ENCODE assay signal across 12 cellular contexts in genomic region chr1:206955476-206956312, GRCh38. TPM values are rescaled to one million over a fixed set of nuclear protein-coding genes. Genes with fewer than 3 reads are reported as not detected.
DNase-seq lines count a peak whose midpoint lies in the region; ATAC-seq and TF ChIP-seq lines count a peak whose summit lies in the region.
"Had no signal": no experiment of that assay in that cellular context is flagged by ENCODE, and none has a peak within 500 bp of the region (broad histone marks: within the 10 kb centered on the region; RNA-seq: fewer than 3 reads in every experiment).

No MANE protein-coding gene starts in this region.

- peaks cover 12% of the 10 kb centered on the region for H3K4me1 ChIP-seq in colonic mucosa

- CTCF ChIA-PET in activated naive CD4-positive, alpha-beta T cell treated with anti-CD3 and anti-CD28 coated beads for 36 hours (lab: Charles Lee): interaction anchor here (1.0 kb wide), 1 partner anchor 544 kb away, joined by 3 read pairs; no protein-coding TSS in a partner anchor

- peaks cover 13% of the 10 kb centered on the region for H3K4me1 Mint-ChIP-seq in activated naive CD4-positive, alpha-beta T cell treated with anti-CD3 and anti-CD28 coated beads for 36 hours (ENCODE audit: low read depth)
- peaks cover 24 to 41% of the 10 kb centered on the region in 2 donors for H3K4me1 Mint-ChIP-seq in stimulated activated naive B cell treated with anti-CD40 and anti-IgM and Interleukin-4, amounts not matched to agents 10 μg/mL and 1 μg/mL and 100 μg/mL, for 72 hours
- H3K4me1 Mint-ChIP-seq: activated naive CD4-positive, alpha-beta T cell treated with anti-CD3 and anti-CD28 coated beads, Interleukin-2, amount 50 U/mL, for 24 hours had no signal

- no peaks in the 10 kb centered on the region for H3K36me3 Mint-ChIP-seq in activated naive CD4-positive, alpha-beta T cell treated with anti-CD3 and anti-CD28 coated beads for 36 hours (ENCODE audit: low read depth)
- H3K36me3 Mint-ChIP-seq in stimulated activated naive B cell treated with anti-CD40 and anti-IgM and Interleukin-4, amounts not matched to agents 10 μg/mL and 1 μg/mL and 100 μg/mL, for 72 hours: no peaks in the 10 kb centered on the region
- H3K36me3 Mint-ChIP-seq: activated naive CD4-positive, alpha-beta T cell treated with anti-CD3 and anti-CD28 coated beads, Interleukin-2, amount 50 U/mL, for 24 hours had no signal

- peak overlapping the region; percentile 96 for H3K27ac ChIP-seq in colonic mucosa
- H3K27ac ChIP-seq: neutrophil had no signal

- H3K4me3 Mint-ChIP-seq in activated naive CD4-positive, alpha-beta T cell treated with anti-CD3 and anti-CD28 coated beads for 36 hours: no peak overlapping the region
- peak overlapping the region in 1 of 2 donors; percentile 5 for H3K4me3 Mint-ChIP-seq in stimulated activated naive B cell treated with anti-CD40 and anti-IgM and Interleukin-4, amounts not matched to agents 10 μg/mL and 1 μg/mL and 100 μg/mL, for 72 hours
- H3K4me3 Mint-ChIP-seq: activated naive CD4-positive, alpha-beta T cell treated with anti-CD3 and anti-CD28 coated beads, Interleukin-2, amount 50 U/mL, for 24 hours had no signal

- no peaks in the 10 kb centered on the region for H3K27me3 Mint-ChIP-seq in activated naive CD4-positive, alpha-beta T cell treated with anti-CD3 and anti-CD28 coated beads for 36 hours (ENCODE audit: low read depth)
- no peaks in the 10 kb centered on the region for H3K27me3 Mint-ChIP-seq in stimulated activated naive B cell treated with anti-CD40 and anti-IgM and Interleukin-4, amounts not matched to agents 10 μg/mL and 1 μg/mL and 100 μg/mL, for 72 hours
- H3K27me3 Mint-ChIP-seq: activated naive CD4-positive, alpha-beta T cell treated with anti-CD3 and anti-CD28 coated beads, Interleukin-2, amount 50 U/mL, for 24 hours had no signal

- no peaks in the 10 kb centered on the region for H3K36me3 ChIP-seq in colonic mucosa
- H3K36me3 ChIP-seq: MG63, neutrophil had no signal

- H3K4me3 ChIP-seq in colonic mucosa: no peak overlapping the region
- H3K4me3 ChIP-seq: MG63 had no signal

- intact Hi-C loops in activated naive CD4-positive, alpha-beta T cell treated with anti-CD3 and anti-CD28 coated beads for 36 hours (cut with micrococcal nuclease): no loop called here
- intact Hi-C loops in colonic mucosa (cut with DNase I): no loop called here

- no peaks in the 10 kb centered on the region for H3K27me3 ChIP-seq in colonic mucosa
- H3K27me3 ChIP-seq: MG63 had no signal

- TF ChIP-seq POLR2A in GM18505 (IDR thresholded peaks at IDR 0.05; ENCODE audit: borderline replicate concordance, extremely low read depth, insufficient read depth, insufficient read length): no peak

- no peak for TF ChIP-seq CTCF in colonic mucosa (IDR thresholded peaks at IDR 0.05)

- H3K27ac Mint-ChIP-seq in activated naive CD4-positive, alpha-beta T cell treated with anti-CD3 and anti-CD28 coated beads for 36 hours: no peak overlapping the region
- no peak overlapping the region for H3K27ac Mint-ChIP-seq in stimulated activated naive B cell treated with anti-CD40 and anti-IgM and Interleukin-4, amounts not matched to agents 10 μg/mL and 1 μg/mL and 100 μg/mL, for 72 hours
- H3K27ac Mint-ChIP-seq: activated naive CD4-positive, alpha-beta T cell treated with anti-CD3 and anti-CD28 coated beads, Interleukin-2, amount 50 U/mL, for 24 hours had no signal

- H3K9me3 ChIP-seq in colonic mucosa: no peaks in the 10 kb centered on the region
- H3K9me3 ChIP-seq: MG63, neutrophil had no signal

- ATAC-seq in HG02678 (IDR thresholded peaks at IDR 0.05; ENCODE audit: unreplicated experiment): peak; percentile 41
- peak; percentile 83 to 93 for ATAC-seq in stimulated activated naive B cell treated with anti-CD40 and anti-IgM and Interleukin-4, amounts not matched to agents 10 μg/mL and 1 μg/mL and 100 μg/mL, for 72 hours (replicated peaks)
- ATAC-seq in GM18505 (IDR thresholded peaks at IDR 0.05; ENCODE audit: unreplicated experiment): no peak

- peak; percentile 50 for DNase-seq in activated naive CD4-positive, alpha-beta T cell treated with anti-CD3 and anti-CD28 coated beads for 36 hours
- DNase-seq in activated naive CD4-positive, alpha-beta T cell (lab: John Stamatoyannopoulos, UW): no peak
- DNase-seq in colonic mucosa: peak; percentile 89
- DNase-seq in stimulated activated naive B cell treated with anti-CD40 and anti-IgM and Interleukin-4, amounts not matched to agents 10 μg/mL and 1 μg/mL and 100 μg/mL, for 72 hours: no peak
- no peak for DNase-seq in foreskin melanocyte
- DNase-seq in germinal center (ENCODE audit: low spot score): no peak
- DNase-seq: C1 segment of cervical spinal cord, MG63 had no signal

- H3K9ac ChIP-seq in colonic mucosa (ENCODE audit: low read depth in 2 of 2, low read length in 2 of 2): peak overlapping the region in 1 of 2 donors; percentile 70

- H3K9me3 Mint-ChIP-seq in activated naive CD4-positive, alpha-beta T cell treated with anti-CD3 and anti-CD28 coated beads for 36 hours: no peaks in the 10 kb centered on the region
- no peaks in the 10 kb centered on the region for H3K9me3 Mint-ChIP-seq in stimulated activated naive B cell treated with anti-CD40 and anti-IgM and Interleukin-4, amounts not matched to agents 10 μg/mL and 1 μg/mL and 100 μg/mL, for 72 hours
- H3K9me3 Mint-ChIP-seq: activated naive CD4-positive, alpha-beta T cell treated with anti-CD3 and anti-CD28 coated beads, Interleukin-2, amount 50 U/mL, for 24 hours had no signal

RNA-seq across cellular contexts. Expression of gene PIGR, which starts 9.4 kb away (rescaled TPM):
- under 1 TPM in 1 of 2 experiments, not detected in 1; 0.10 TPM for total RNA-seq in activated naive CD4-positive, alpha-beta T cell treated with anti-CD3 and anti-CD28 coated beads for 36 hours
- total RNA-seq in colonic mucosa: over 10,000 TPM in 1 of 2 donors, 1,000 to 10,000 TPM in 1; 7,504 to 12,164 TPM

RNA-seq across cellular contexts. Expression of gene FCAMR, which starts 14.6 kb away (rescaled TPM):
- not detected for total RNA-seq in activated naive CD4-positive, alpha-beta T cell treated with anti-CD3 and anti-CD28 coated beads for 36 hours
- total RNA-seq in colonic mucosa: 1 to 10 TPM in 1 of 2 donors, under 1 TPM in 1; 0.56 to 4.5 TPM

RNA-seq across cellular contexts. Expression of gene FCMR, which starts 34.0 kb away (rescaled TPM):
- total RNA-seq in activated naive CD4-positive, alpha-beta T cell treated with anti-CD3 and anti-CD28 coated beads for 36 hours: 10 to 100 TPM; 49.6 to 52.1 TPM
- total RNA-seq in colonic mucosa: 1 to 10 TPM; 2.3 to 2.7 TPM

RNA-seq across cellular contexts. Expression of gene IL24, which starts 58.5 kb away (rescaled TPM):
- total RNA-seq in activated naive CD4-positive, alpha-beta T cell treated with anti-CD3 and anti-CD28 coated beads for 36 hours: 10 to 100 TPM; 44.0 to 46.7 TPM
- not detected for total RNA-seq in colonic mucosa

Comparison
In these comparisons a context has a peak if more than half of its experiments do, and no peak if none do; other contexts are left out.
1. DNase-seq: peak in activated naive CD4-positive, alpha-beta T cell treated with anti-CD3 and anti-CD28 coated beads for 36 hours (single experiment) and colonic mucosa (single experiment); none in activated naive CD4-positive, alpha-beta T cell (0 of 4), stimulated activated naive B cell treated with anti-CD40 and anti-IgM and Interleukin-4, amounts not matched to agents 10 μg/mL and 1 μg/mL and 100 μg/mL, for 72 hours (single experiment), foreskin melanocyte (single experiment) and germinal center (single experiment).
2. RNA of gene PIGR, which starts 9.4 kb away (total RNA-seq): 7,504 to 12,164 TPM in colonic mucosa; 0.10 TPM in activated naive CD4-positive, alpha-beta T cell treated with anti-CD3 and anti-CD28 coated beads for 36 hours; every median in the first group is over 1,000 times any median in the second.
3. RNA of gene FCMR, which starts 34.0 kb away (total RNA-seq): 49.6 to 52.1 TPM in activated naive CD4-positive, alpha-beta T cell treated with anti-CD3 and anti-CD28 coated beads for 36 hours; 2.3 to 2.7 TPM in colonic mucosa; every median in the first group is over 10 times any median in the second.